In the genomic region with DNA sequence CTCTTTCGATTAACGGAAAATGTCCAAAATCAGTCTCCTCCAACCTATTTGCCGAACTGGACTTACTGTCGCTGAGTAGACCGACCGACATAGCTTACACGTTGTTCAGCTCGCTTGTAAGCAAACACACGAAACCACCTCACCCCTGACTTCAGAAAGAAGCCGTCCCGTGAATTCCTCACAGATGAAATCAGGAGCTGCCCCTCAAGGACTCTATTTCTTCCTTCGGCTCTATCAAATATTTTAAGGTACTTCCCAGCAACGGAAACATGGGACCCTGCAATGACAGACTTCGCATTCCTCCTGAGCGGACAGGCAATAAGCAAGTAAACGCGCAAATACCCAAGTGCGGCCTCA, we compare ENCODE assay signal across 8 cellular contexts. TPM values are rescaled to one million over a fixed set of nuclear protein-coding genes. Genes with fewer than 3 reads are reported as not detected.
DNase-seq lines count a peak whose midpoint lies in the region; ATAC-seq and TF ChIP-seq lines count a peak whose summit lies in the region.

No MANE protein-coding gene starts in this region.

- H3K4me1 ChIP-seq in mucosa of descending colon (ENCODE audit: low read depth), result peaks cover 22% of the 10 kb centered on the region

- H3K4me3 ChIP-seq in MG63 (peak overlapping the region; percentile 100), choroid plexus epithelial cell (ENCODE audit: low read depth, low read length) (peak overlapping the region; percentile 93), mucosa of descending colon (peak overlapping the region; percentile 76)

- no peak for ATAC-seq in mucosa of descending colon
- no peak for ATAC-seq in HG03439 (IDR thresholded peaks at IDR 0.05; ENCODE audit: unreplicated experiment)
- no peak for ATAC-seq in GM19035 (IDR thresholded peaks at IDR 0.05; ENCODE audit: unreplicated experiment)

- H3K36me3 ChIP-seq in MG63, result peaks cover 75% of the 10 kb centered on the region
- no peaks in the 10 kb centered on the region for H3K36me3 ChIP-seq in mucosa of descending colon (ENCODE audit: low read depth)

- intact Hi-C loops in mucosa of descending colon (cut with DNase I, micrococcal nuclease), result no loop called here
- intact Hi-C loops in posterior vena cava (cut with DNase I), result no loop called here

- H3K9me3 ChIP-seq in MG63, result no peaks in the 10 kb centered on the region
- H3K9me3 ChIP-seq in mucosa of descending colon, result no peaks in the 10 kb centered on the region

- DNase-seq in Daoy (ENCODE audit: low read depth) (peak; percentile 36), MG63 (peak; percentile 32), choroid plexus epithelial cell (ENCODE audit: low read depth) (peak; percentile 77), mucosa of descending colon (peak in 1 of 3 donors; percentile 24), posterior vena cava (ENCODE audit: low spot score) (no peak)
- DNase-seq in activated CD4-positive, CD25-positive, alpha-beta regulatory T cell treated with anti-CD3 and anti-CD28 coated beads, Interleukin-2, amount 50 U/mL, for 72 hours, result no peak

- TF ChIP-seq CTCF in choroid plexus epithelial cell (conservative IDR thresholded peaks at IDR 0.05; ENCODE audit: low read depth, low read length) (no peak), mucosa of descending colon (IDR thresholded peaks at IDR 0.05) (no peak)

- H3K27me3 ChIP-seq in MG63, result no peaks in the 10 kb centered on the region

RNA-seq across cellular contexts. Expression of gene GID8, which starts 1.0 kb away (rescaled TPM):
- total RNA-seq in Daoy (2014; rRNA removed; shearing (Covaris generic)), result 23.1 and 25.3 TPM in 2 replicates
- 36.6 and 42.1 TPM in 2 replicates for total RNA-seq in MG63 (2014; rRNA removed; shearing (Covaris generic); ENCODE audit: low replicate concordance)
- total RNA-seq in mucosa of descending colon, result 10 to 100 TPM; 32.6 to 37.1 (median 34.2) TPM
- total RNA-seq in posterior vena cava, result 10 to 100 TPM; 14.9 to 20.0 TPM

RNA-seq across cellular contexts. Expression of gene DIDO1, which starts 10.7 kb away (rescaled TPM):
- total RNA-seq in Daoy (2014; rRNA removed; shearing (Covaris generic)), result 20.6 and 21.4 TPM in 2 replicates
- 20.0 and 21.2 TPM in 2 replicates for total RNA-seq in MG63 (2014; rRNA removed; shearing (Covaris generic); ENCODE audit: low replicate concordance)
- total RNA-seq in mucosa of descending colon (10 to 100 TPM; 53.4 to 72.5 (median 67.4) TPM), posterior vena cava (10 to 100 TPM; 38.5 to 44.1 TPM)

RNA-seq across cellular contexts. Expression of gene SLC17A9, which starts 15.5 kb away (rescaled TPM):
- total RNA-seq in Daoy (2014; rRNA removed; shearing (Covaris generic)), result 0.33 and 0.91 TPM in 2 replicates
- total RNA-seq in MG63 (2014; rRNA removed; shearing (Covaris generic); ENCODE audit: low replicate concordance), result not detected in 2 replicates
- total RNA-seq in mucosa of descending colon (10 to 100 TPM in 1 of 3 donors, 1 to 10 TPM in 2; 4.8 to 22.2 (median 6.4) TPM), posterior vena cava (10 to 100 TPM in 1 of 2 donors, 1 to 10 TPM in 1; 9.9 to 16.3 TPM)

Comparison
In these comparisons a context has a peak if more than half of its experiments do, and no peak if none do; other contexts are left out.
1. DNase-seq: peak in Daoy (single experiment), MG63 (single experiment) and choroid plexus epithelial cell (single experiment); none in posterior vena cava (single experiment) and activated CD4-positive, CD25-positive, alpha-beta regulatory T cell treated with anti-CD3 and anti-CD28 coated beads, Interleukin-2, amount 50 U/mL, for 72 hours (single experiment).
2. Peak in every context shown above with its lines, with median percentiles within 50 percentile points of each other: H3K4me3 ChIP-seq.